In genomic region chr17:55750750-55751641, GRCh38 we compare ENCODE assay signal across 1 cellular context.
TF ChIP-seq lines count a peak whose summit lies in the region.

Gene PCTP (plus strand): TSS chr17:55751051. CDS start chr17:55751104, 53 bp downstream.

TF ChIP-seq in GM23338, 12 proteins besides CTCF, POLR2A, EP300 and RAD21 (continued from another document):
- no peak for TF ChIP-seq ZNF462 (CRISPR knock-in tag; IDR thresholded peaks at IDR 0.05)
- TF ChIP-seq EZH2 (IDR thresholded peaks at IDR 0.05; ENCODE audit: low read depth, unreplicated experiment), result no peak
